ENCODE assay signal across 8 cellular contexts in the genomic region with DNA sequence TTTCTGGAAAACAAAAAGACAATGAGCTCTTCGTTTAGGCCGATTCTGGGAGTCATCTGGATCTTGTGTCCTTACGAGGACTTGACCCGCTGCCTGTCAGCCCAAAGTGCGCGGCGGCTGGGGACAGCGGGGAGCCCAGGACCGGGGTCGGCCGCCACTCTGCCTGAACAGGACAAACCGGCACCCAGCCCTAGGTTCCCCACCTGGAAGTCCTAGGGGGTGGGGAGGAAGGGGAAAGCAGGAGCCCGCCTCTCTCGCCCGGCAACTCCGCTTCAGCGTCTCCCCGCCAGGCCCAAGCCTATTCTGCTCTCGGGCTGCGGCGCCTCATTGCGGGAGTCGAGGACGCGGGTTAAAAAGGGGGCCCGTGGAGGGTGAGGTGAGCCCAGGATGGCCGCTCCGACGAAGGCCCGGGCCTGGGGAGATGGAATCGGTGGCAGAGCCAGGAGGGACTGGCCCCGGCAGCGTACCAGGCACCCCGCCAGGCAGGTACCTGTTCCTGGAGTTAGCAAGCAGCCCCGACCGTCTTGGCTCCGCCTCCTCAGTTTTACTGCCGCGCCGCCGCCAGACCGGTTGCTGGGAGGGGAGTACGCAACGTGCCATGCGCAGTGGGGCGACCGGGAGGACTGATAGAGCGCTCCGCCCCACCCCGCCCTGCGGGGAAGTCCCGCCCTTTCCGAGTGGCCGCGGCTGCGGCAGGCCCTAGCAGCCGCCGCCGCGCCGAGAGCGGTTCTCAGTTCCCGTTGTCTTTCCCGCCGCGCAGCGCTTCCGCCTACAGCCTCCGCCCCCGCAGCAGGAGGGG. TPM values are rescaled to one million over a fixed set of nuclear protein-coding genes. Genes with fewer than 3 reads are reported as not detected.
DNase-seq lines count a peak whose midpoint lies in the region; ATAC-seq lines count a peak whose summit lies in the region.

A gene with protein sequence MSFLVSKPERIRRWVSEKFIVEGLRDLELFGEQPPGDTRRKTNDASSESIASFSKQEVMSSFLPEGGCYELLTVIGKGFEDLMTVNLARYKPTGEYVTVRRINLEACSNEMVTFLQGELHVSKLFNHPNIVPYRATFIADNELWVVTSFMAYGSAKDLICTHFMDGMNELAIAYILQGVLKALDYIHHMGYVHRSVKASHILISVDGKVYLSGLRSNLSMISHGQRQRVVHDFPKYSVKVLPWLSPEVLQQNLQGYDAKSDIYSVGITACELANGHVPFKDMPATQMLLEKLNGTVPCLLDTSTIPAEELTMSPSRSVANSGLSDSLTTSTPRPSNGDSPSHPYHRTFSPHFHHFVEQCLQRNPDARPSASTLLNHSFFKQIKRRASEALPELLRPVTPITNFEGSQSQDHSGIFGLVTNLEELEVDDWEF (minus strand): TSS at position 549 of the 799 bp plus-strand sequence. CDS start 13,430 bp downstream, outside the sequence.

- CTCF ChIA-PET in CD8-positive, alpha-beta memory T cell (lab: Charles Lee): interaction anchor here (0.9 to 1.5 kb wide), 7 partner anchors 9 to 44 kb away, joined by 3 to 8 read pairs (median 5); a partner anchor contains a TSS
- CTCF ChIA-PET in activated CD8-positive, alpha-beta memory T cell treated with anti-CD3 and anti-CD28 coated beads for 36 hours (lab: Charles Lee): interaction anchor here (1.4 kb wide), 1 partner anchor 32 kb away, joined by 7 read pairs; a partner anchor contains a TSS

- peak; percentile 83 for ATAC-seq in GM19468 (IDR thresholded peaks at IDR 0.05; ENCODE audit: extremely low read depth, unreplicated experiment)
- ATAC-seq in memory B cell (ENCODE audit: low read depth): peak; percentile 82

- peak; percentile 98 to 99 (median 98) for DNase-seq in CD8-positive, alpha-beta memory T cell
- DNase-seq in HS-5 (ENCODE audit: low read depth) (peak; percentile 85), memory B cell (ENCODE audit: low spot score in 2 of 2) (peak; percentile 96 to 99)
- peak; percentile 99 for DNase-seq in NK-92 treated with Interleukin-12 subunit alpha and Interleukin-12 subunit beta, amount 100 ng/mL, for 24 hours (lab: John Stamatoyannopoulos, UW)
- DNase-seq in effector memory CD4-positive, alpha-beta T cell: peak; percentile 97 to 98 (median 97)
- peak; percentile 99 for DNase-seq in stimulated activated CD8-positive, alpha-beta memory T cell treated with anti-CD3 and anti-CD28 coated beads, Interleukin-12 subunit alpha, Interleukin-12 subunit beta, amount 100 ng/mL, for 24 hours (ENCODE audit: extremely low read depth)

- no peaks in the 10 kb centered on the region for H3K27me3 ChIP-seq in CD8-positive, alpha-beta memory T cell (ENCODE audit: insufficient read depth, low read length, poor library complexity, severe bottlenecking)
- no peaks in the 10 kb centered on the region for H3K27me3 ChIP-seq in effector memory CD4-positive, alpha-beta T cell (replicated peaks; ENCODE audit: control insufficient read depth, insufficient read depth, low read length, poor library complexity, severe bottlenecking)

- H3K27ac ChIP-seq in CD8-positive, alpha-beta memory T cell (ENCODE audit: low read depth, low read length): peak within 1 kb of the TSS; percentile 92
- H3K27ac ChIP-seq in effector memory CD4-positive, alpha-beta T cell (ENCODE audit: insufficient read depth, low read length, poor library complexity, severe bottlenecking): peak within 1 kb of the TSS; percentile 91

- POLR2A ChIA-PET in CD8-positive, alpha-beta memory T cell (lab: Charles Lee): interaction anchor here (0.5 to 3.2 kb wide), 17 partner anchors 23 to 1324 kb away, joined by 3 to 54 read pairs (median 6); a partner anchor contains a TSS
- POLR2A ChIA-PET in activated CD8-positive, alpha-beta memory T cell treated with anti-CD3 and anti-CD28 coated beads for 36 hours (lab: Charles Lee): interaction anchor here (0.8 to 2.9 kb wide), 9 partner anchors 14 to 93 kb away, joined by 5 to 19 read pairs (median 7); a partner anchor contains a TSS

- no peaks in the 10 kb centered on the region for H3K9me3 Mint-ChIP-seq in CD8-positive, alpha-beta memory T cell
- H3K9me3 Mint-ChIP-seq in memory B cell: no peaks in the 10 kb centered on the region

- H3K27ac Mint-ChIP-seq in CD8-positive, alpha-beta memory T cell: peak within 1 kb of the TSS; percentile 93 to 98 (median 94)
- peak within 1 kb of the TSS; percentile 99 for H3K27ac Mint-ChIP-seq in memory B cell

- H3K36me3 Mint-ChIP-seq in CD8-positive, alpha-beta memory T cell: peaks cover 0 to 25% (median 3%) of the 10 kb centered on the region in 3 donors
- H3K36me3 Mint-ChIP-seq in memory B cell: peaks cover 4% of the 10 kb centered on the region

- H3K4me1 Mint-ChIP-seq in CD8-positive, alpha-beta memory T cell: peaks cover 17 to 25% (median 21%) of the 10 kb centered on the region in 3 donors
- peaks cover 18% of the 10 kb centered on the region for H3K4me1 Mint-ChIP-seq in memory B cell

- H3K4me1 ChIP-seq in CD8-positive, alpha-beta memory T cell (ENCODE audit: insufficient read depth, low read length): peaks cover 13% of the 10 kb centered on the region
- peaks cover 8% of the 10 kb centered on the region for H3K4me1 ChIP-seq in effector memory CD4-positive, alpha-beta T cell (ENCODE audit: control insufficient read depth, insufficient read depth, low read length, poor library complexity, severe bottlenecking)

- peak within 1 kb of the TSS; percentile 86 for H3K4me3 ChIP-seq in CD8-positive, alpha-beta memory T cell (ENCODE audit: low read length)
- H3K4me3 ChIP-seq in effector memory CD4-positive, alpha-beta T cell (ENCODE audit: insufficient read depth, low read depth, low read length, poor library complexity, severe bottlenecking): peak within 1 kb of the TSS; percentile 74

- no peaks in the 10 kb centered on the region for H3K36me3 ChIP-seq in CD8-positive, alpha-beta memory T cell (ENCODE audit: insufficient read depth, low read length)
- no peaks in the 10 kb centered on the region for H3K36me3 ChIP-seq in effector memory CD4-positive, alpha-beta T cell (ENCODE audit: control insufficient read depth, insufficient read depth, low read length)

- no peaks in the 10 kb centered on the region for H3K9me3 ChIP-seq in CD8-positive, alpha-beta memory T cell (ENCODE audit: low read length)
- H3K9me3 ChIP-seq in effector memory CD4-positive, alpha-beta T cell (ENCODE audit: control insufficient read depth, low read length): no peaks in the 10 kb centered on the region

- peaks cover 0 to 2% of the 10 kb centered on the region in 2 donors for H3K27me3 Mint-ChIP-seq in CD8-positive, alpha-beta memory T cell
- H3K27me3 Mint-ChIP-seq in memory B cell: no peaks in the 10 kb centered on the region

- peak within 1 kb of the TSS; percentile 86 to 96 (median 90) for H3K4me3 Mint-ChIP-seq in CD8-positive, alpha-beta memory T cell
- peak within 1 kb of the TSS; percentile 91 for H3K4me3 Mint-ChIP-seq in memory B cell

RNA-seq across cellular contexts. Expression of the gene that starts here (rescaled TPM):
- 10 to 100 TPM; 56.7 to 57.2 TPM for total RNA-seq in CD8-positive, alpha-beta memory T cell
- 22.8 TPM for polyA plus RNA-seq in CD8-positive, alpha-beta memory T cell
- 10 to 100 TPM; 47.5 to 48.2 TPM for total RNA-seq in activated CD8-positive, alpha-beta memory T cell treated with anti-CD3 and anti-CD28 coated beads for 36 hours

Comparison
In these comparisons a context has a peak if more than half of its experiments do, and no peak if none do; other contexts are left out.
1. Peak in every context shown above with its lines: DNase-seq, ATAC-seq, H3K4me3 ChIP-seq and H3K27ac ChIP-seq.